6 cellular contexts compared by ENCODE assay signal in the genomic region with DNA sequence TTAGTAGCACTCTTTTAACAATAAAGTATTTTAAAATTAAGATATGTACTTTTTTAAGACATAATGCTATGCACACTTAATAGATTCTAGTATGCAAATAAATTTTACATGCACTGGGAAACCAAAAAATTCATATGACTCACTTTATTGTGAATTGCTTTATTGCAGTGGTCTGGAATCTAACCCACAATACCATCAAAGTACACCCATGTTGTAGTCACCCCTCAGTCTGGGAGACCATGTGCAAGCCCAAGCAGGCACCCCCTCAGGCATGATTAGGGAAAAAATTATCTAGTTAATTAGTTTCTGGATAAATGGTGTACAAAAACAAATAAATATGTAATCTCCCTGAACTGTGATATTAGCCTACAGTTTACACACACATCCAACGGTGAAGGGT.
"Had no signal": no experiment of that assay in that cellular context is flagged by ENCODE, and none has a peak within 500 bp of the region (broad histone marks: within the 10 kb centered on the region; RNA-seq: fewer than 3 reads in every experiment).

No MANE protein-coding gene starts in this region.

- H3K9ac ChIP-seq: GM23248 had no signal

- H3K4me1 ChIP-seq: HAP-1 had no signal

- H3K27ac ChIP-seq: GM23248, HL-60 had no signal

- H2AFZ ChIP-seq: GM23248 had no signal

- H3K4me3 ChIP-seq: GM23248, HAP-1 had no signal

- H3K36me3 ChIP-seq: HAP-1 had no signal

- H3K9me3 ChIP-seq: HAP-1 had no signal

- DNase-seq: GM23248, GOT3, H7, HFFc6 had no signal
